Comparison of ENCODE assay signal across 15 cellular contexts in genomic region chr3:61172684-61173083, GRCh38.
DNase-seq lines count a peak whose midpoint lies in the region; ATAC-seq, FAIRE-seq and TF ChIP-seq lines count a peak whose summit lies in the region.
"Had no signal": no experiment of that assay in that cellular context is flagged by ENCODE, and none has a peak within 500 bp of the region (broad histone marks: within the 10 kb centered on the region; RNA-seq: fewer than 3 reads in every experiment).

No MANE protein-coding gene starts in this region.

- intact Hi-C loops in HepG2 (cut with micrococcal nuclease; ENCODE audit: unreplicated experiment): loop anchor here (5.0 kb wide), 1 partner anchor 200 kb away; no protein-coding TSS in a partner anchor

- H3K4me2 ChIP-seq in HepG2 (ENCODE audit: low read depth, low read length): no peak overlapping the region
- H3K4me2 ChIP-seq: BLaER1 treated with 17β-estradiol and CSF1 and Interleukin-3, amounts not matched to agents 10 nM and 100 nM had no signal

- H3K27ac ChIP-seq in HepG2 (ENCODE audit: extremely low read length, insufficient read depth, low read length): no peak overlapping the region
- H3K27ac ChIP-seq: adrenal gland; BLaER1 treated with 17β-estradiol and CSF1 and Interleukin-3, amounts not matched to agents 10 nM and 100 nM; coronary artery had no signal

- H3K9ac ChIP-seq in HepG2 (ENCODE audit: insufficient read depth, low read depth, low read length): no peak overlapping the region
- H3K9ac ChIP-seq: BLaER1 treated with 17β-estradiol and CSF1 and Interleukin-3, amounts not matched to agents 10 nM and 100 nM had no signal

- FAIRE-seq in HepG2 (lab: Jason Lieb, UNC): no peak

- H3K9me3 ChIP-seq in HepG2 (ENCODE audit: low read length): no peaks in the 10 kb centered on the region
- H3K9me3 ChIP-seq: adrenal gland; BLaER1 treated with 17β-estradiol and CSF1 and Interleukin-3, amounts not matched to agents 10 nM and 100 nM had no signal

- peak; percentile 22 for DNase-seq in HEK293T (ENCODE audit: extremely low spot score)
- peak; percentile 6 for DNase-seq in RPMI8226
- DNase-seq in HepG2 (ENCODE audit: low spot score): peak; percentile 6
- no peak for DNase-seq in activated CD4-positive, alpha-beta T cell treated with anti-CD3 and anti-CD28 coated beads, Interleukin-2, amount 50 U/mL, for 48 hours
- DNase-seq: activated T-cell treated with anti-CD3 and anti-CD28 coated beads, Interleukin-2, amount 50 U/mL, for 1 hour; adrenal gland; HFFc6; retina; stimulated activated naive CD8-positive, alpha-beta T cell treated with anti-CD3 and anti-CD28 coated beads, Interleukin-15, amount 100 ng/mL, for 72 hours had no signal

- H3K27me3 ChIP-seq in HepG2 (ENCODE audit: control insufficient read depth in 1 of 2, insufficient read depth in 2 of 2, low read length in 2 of 2): no peaks in the 10 kb centered on the region
- H3K27me3 ChIP-seq: adrenal gland; BLaER1 treated with 17β-estradiol and CSF1 and Interleukin-3, amounts not matched to agents 10 nM and 100 nM had no signal

- ATAC-seq in HepG2: peak; percentile 68; the same call in 2 of the 3 replicates
- ATAC-seq in HG02642 (IDR thresholded peaks at IDR 0.05; ENCODE audit: poor library complexity, unreplicated experiment): no peak
- no peak for ATAC-seq in GM18498 (IDR thresholded peaks at IDR 0.05; ENCODE audit: unreplicated experiment)
- ATAC-seq in GM21515 (IDR thresholded peaks at IDR 0.05; ENCODE audit: unreplicated experiment): no peak
- ATAC-seq: stimulated activated naive CD8-positive, alpha-beta T cell treated with anti-CD3 and anti-CD28 coated beads, Interleukin-15, amount 100 ng/mL, for 72 hours had no signal

- no TSS peak for BruUV-seq in HepG2 (replicated peaks; lab: Mats Ljungman, UMichigan)

- WGBS in HepG2 (ENCODE audit: low lambda C conversion rate): 41% methylated on average over 2 of the region's 2 CpGs

- CTCF ChIA-PET in HEK293T (lab: Yijun Ruan, JAX) (interaction anchor here (0.7 kb wide), 1 partner anchor 108 kb away, joined by 4 read pairs; no protein-coding TSS in a partner anchor), HepG2 (lab: Yijun Ruan, JAX; ENCODE audit: low intra/inter-chr PET ratio, low total read pairs) (no interaction called here)

- peaks cover 10% of the 10 kb centered on the region for H3K4me1 ChIP-seq in HepG2 (ENCODE audit: insufficient read depth, low read length)
- H3K4me1 ChIP-seq: adrenal gland; BLaER1 treated with 17β-estradiol and CSF1 and Interleukin-3, amounts not matched to agents 10 nM and 100 nM had no signal

- H2AFZ ChIP-seq in HepG2 (ENCODE audit: low read length): no peak overlapping the region

- TF ChIP-seq EP300 in HepG2 (IDR thresholded peaks at IDR 0.05; ENCODE audit: low read depth in 2 of 2, low read length in 2 of 2): no peak
- TF ChIP-seq EP300 in HepG2 (CRISPR knock-in tag; IDR thresholded peaks at IDR 0.05; ENCODE audit: borderline replicate concordance): no peak

- TF ChIP-seq RAD21 in HepG2 (CRISPR knock-in tag; IDR thresholded peaks at IDR 0.05): no peak

- POLR2A ChIA-PET in HEK293T (lab: Yijun Ruan, JAX) (no interaction called here), HepG2 (lab: Yijun Ruan, JAX) (no interaction called here)

- no peaks in the 10 kb centered on the region for H4K20me1 ChIP-seq in HepG2 (ENCODE audit: insufficient read depth, low read length)
- H4K20me1 ChIP-seq: BLaER1 treated with 17β-estradiol and CSF1 and Interleukin-3, amounts not matched to agents 10 nM and 100 nM had no signal

- peak; percentile 53; the same call in 2 of the 3 replicates for TF ChIP-seq CTCF in GM12872 (IDR thresholded peaks at IDR 0.05; ENCODE audit: insufficient read depth, low read depth, low read length)
- TF ChIP-seq CTCF in HepG2 (CRISPR knock-in tag; IDR thresholded peaks at IDR 0.05): no peak

- TF ChIP-seq POLR2A in HepG2 (IDR thresholded peaks at IDR 0.05; ENCODE audit: insufficient read depth in 1 of 2, low read depth in 2 of 2, low read length in 2 of 2): no peak

- H3K79me2 ChIP-seq in HepG2 (ENCODE audit: insufficient read depth, low read length): no peaks in the 10 kb centered on the region

- no peaks in the 10 kb centered on the region for H3K36me3 ChIP-seq in HepG2 (replicated peaks in 1 of 2; ENCODE audit: control insufficient read depth in 1 of 2, insufficient read depth in 2 of 2, low read length in 2 of 2)
- H3K36me3 ChIP-seq: adrenal gland; BLaER1 treated with 17β-estradiol and CSF1 and Interleukin-3, amounts not matched to agents 10 nM and 100 nM had no signal

- in situ Hi-C loops in HepG2 (cut with HindIII; ENCODE audit: extremely low pct_ligation_motif_present, low pct_unique_long_range_greater_than_20kb): no loop called here

- H3K4me3 ChIP-seq in HepG2 (replicated peaks in 1 of 3; ENCODE audit: insufficient read depth in 1 of 3, low read depth in 2 of 3, low read length in 3 of 3): no peak overlapping the region
- H3K4me3 ChIP-seq: adrenal gland; BLaER1 treated with 17β-estradiol and CSF1 and Interleukin-3, amounts not matched to agents 10 nM and 100 nM; coronary artery had no signal

TF ChIP-seq in HEK293T, 16 proteins besides CTCF, POLR2A, EP300 and RAD21:
- no peak for TF ChIP-seq NFRKB (IDR thresholded peaks at IDR 0.05)
- no peak for TF ChIP-seq TARDBP (IDR thresholded peaks at IDR 0.05)
- TF ChIP-seq, protein P1, sequence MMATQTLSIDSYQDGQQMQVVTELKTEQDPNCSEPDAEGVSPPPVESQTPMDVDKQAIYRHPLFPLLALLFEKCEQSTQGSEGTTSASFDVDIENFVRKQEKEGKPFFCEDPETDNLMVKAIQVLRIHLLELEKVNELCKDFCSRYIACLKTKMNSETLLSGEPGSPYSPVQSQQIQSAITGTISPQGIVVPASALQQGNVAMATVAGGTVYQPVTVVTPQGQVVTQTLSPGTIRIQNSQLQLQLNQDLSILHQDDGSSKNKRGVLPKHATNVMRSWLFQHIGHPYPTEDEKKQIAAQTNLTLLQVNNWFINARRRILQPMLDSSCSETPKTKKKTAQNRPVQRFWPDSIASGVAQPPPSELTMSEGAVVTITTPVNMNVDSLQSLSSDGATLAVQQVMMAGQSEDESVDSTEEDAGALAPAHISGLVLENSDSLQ (IDR thresholded peaks at IDR 0.05): no peak
- no peak for TF ChIP-seq FOXK2 (IDR thresholded peaks at IDR 0.05)
- TF ChIP-seq ELF4 (IDR thresholded peaks at IDR 0.05): no peak
- TF ChIP-seq SUZ12 (IDR thresholded peaks at IDR 0.05): no peak
- TF ChIP-seq BHLHE40 (IDR thresholded peaks at IDR 0.05; ENCODE audit: borderline replicate concordance): no peak
- no peak for TF ChIP-seq SP1 (IDR thresholded peaks at IDR 0.05)
- TF ChIP-seq FOXM1 (IDR thresholded peaks at IDR 0.05; ENCODE audit: borderline replicate concordance): no peak

TF ChIP-seq in HepG2, 621 proteins besides CTCF, POLR2A, EP300 and RAD21:
- TF ChIP-seq, protein P2, sequence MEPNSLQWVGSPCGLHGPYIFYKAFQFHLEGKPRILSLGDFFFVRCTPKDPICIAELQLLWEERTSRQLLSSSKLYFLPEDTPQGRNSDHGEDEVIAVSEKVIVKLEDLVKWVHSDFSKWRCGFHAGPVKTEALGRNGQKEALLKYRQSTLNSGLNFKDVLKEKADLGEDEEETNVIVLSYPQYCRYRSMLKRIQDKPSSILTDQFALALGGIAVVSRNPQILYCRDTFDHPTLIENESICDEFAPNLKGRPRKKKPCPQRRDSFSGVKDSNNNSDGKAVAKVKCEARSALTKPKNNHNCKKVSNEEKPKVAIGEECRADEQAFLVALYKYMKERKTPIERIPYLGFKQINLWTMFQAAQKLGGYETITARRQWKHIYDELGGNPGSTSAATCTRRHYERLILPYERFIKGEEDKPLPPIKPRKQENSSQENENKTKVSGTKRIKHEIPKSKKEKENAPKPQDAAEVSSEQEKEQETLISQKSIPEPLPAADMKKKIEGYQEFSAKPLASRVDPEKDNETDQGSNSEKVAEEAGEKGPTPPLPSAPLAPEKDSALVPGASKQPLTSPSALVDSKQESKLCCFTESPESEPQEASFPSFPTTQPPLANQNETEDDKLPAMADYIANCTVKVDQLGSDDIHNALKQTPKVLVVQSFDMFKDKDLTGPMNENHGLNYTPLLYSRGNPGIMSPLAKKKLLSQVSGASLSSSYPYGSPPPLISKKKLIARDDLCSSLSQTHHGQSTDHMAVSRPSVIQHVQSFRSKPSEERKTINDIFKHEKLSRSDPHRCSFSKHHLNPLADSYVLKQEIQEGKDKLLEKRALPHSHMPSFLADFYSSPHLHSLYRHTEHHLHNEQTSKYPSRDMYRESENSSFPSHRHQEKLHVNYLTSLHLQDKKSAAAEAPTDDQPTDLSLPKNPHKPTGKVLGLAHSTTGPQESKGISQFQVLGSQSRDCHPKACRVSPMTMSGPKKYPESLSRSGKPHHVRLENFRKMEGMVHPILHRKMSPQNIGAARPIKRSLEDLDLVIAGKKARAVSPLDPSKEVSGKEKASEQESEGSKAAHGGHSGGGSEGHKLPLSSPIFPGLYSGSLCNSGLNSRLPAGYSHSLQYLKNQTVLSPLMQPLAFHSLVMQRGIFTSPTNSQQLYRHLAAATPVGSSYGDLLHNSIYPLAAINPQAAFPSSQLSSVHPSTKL (CRISPR knock-in tag; IDR thresholded peaks at IDR 0.05): no peak
- TF ChIP-seq STAG1 (CRISPR knock-in tag; IDR thresholded peaks at IDR 0.05) (peak; percentile 20; the same call in 1 of the 2 replicates), ZNF552 (CRISPR knock-in tag; IDR thresholded peaks at IDR 0.05; ENCODE audit: borderline replicate concordance) (no peak)

Comparison
In these comparisons a context has a peak if more than half of its experiments do, and no peak if none do; other contexts are left out.
1. DNase-seq: peak in HEK293T (single experiment), RPMI8226 (single experiment) and HepG2 (single experiment); none in activated CD4-positive, alpha-beta T cell treated with anti-CD3 and anti-CD28 coated beads, Interleukin-2, amount 50 U/mL, for 48 hours (0 of 2).